7 cellular contexts compared by ENCODE assay signal in the genomic region with DNA sequence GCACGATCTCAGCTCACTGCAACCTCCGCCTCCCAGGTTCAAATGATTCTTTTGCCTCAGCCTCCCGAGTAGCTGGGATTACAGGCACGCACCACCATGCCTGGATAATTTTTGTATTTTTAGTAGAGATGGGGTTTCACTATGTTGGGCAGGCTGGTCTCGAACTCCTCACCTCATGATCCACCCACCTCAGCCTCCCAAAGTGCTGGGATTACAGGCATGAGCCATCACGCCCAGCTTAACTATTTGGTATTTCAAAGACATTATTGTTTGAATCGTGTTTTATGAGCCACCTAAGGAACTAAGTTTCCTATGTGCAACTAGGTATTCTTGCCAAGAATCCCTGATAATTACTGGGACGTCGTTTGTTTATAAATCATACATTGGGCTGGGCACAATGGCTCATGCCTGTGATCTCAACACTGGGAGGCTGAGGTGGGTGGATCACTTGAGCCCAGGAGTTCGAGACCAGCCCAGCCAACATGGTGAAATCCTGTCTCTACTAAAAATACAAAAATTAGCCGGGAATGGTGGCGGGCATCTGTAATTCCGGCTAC. TPM values are rescaled to one million over a fixed set of nuclear protein-coding genes. Genes with fewer than 3 reads are reported as not detected.
DNase-seq lines count a peak whose midpoint lies in the region; ATAC-seq and TF ChIP-seq lines count a peak whose summit lies in the region.
"Not testable (repeated sequence)": the region's sequence is repeated elsewhere in the genome, so short reads cannot be mapped to it uniquely, and the experiment has no call there.

No MANE protein-coding gene starts in this region.

- H3K27me3 ChIP-seq in BLaER1; MG63; RWPE2 (ENCODE audit: insufficient read depth, poor library complexity, severe bottlenecking); endodermal cell (ENCODE audit: control insufficient read depth, insufficient read depth, low read length, poor library complexity, severe bottlenecking); esophagus muscularis mucosa: not testable (repeated sequence)

- intact Hi-C loops in esophagus muscularis mucosa (cut with DNase I); left colon (cut with DNase I, micrococcal nuclease): not testable (repeated sequence)

- CTCF ChIA-PET in HEK293 (lab: Yijun Ruan, JAX) = interaction anchor here (0.6 to 9.9 kb wide), 2 partner anchors 12 to 60 kb away, joined by 5 to 158 read pairs; no protein-coding TSS in a partner anchor

- H3K9me3 Mint-ChIP-seq in endodermal cell = not testable (repeated sequence)

- not testable (repeated sequence) for H3K4me1 Mint-ChIP-seq in endodermal cell

- not testable (repeated sequence) for ATAC-seq in RWPE2 (ENCODE audit: low read depth)
- ATAC-seq in left colon = peak; percentile 5

- H3K4me2 ChIP-seq in BLaER1 = peak overlapping the region; percentile 60; the same call in 1 of the 2 replicates

- not testable (repeated sequence) for H3K27ac ChIP-seq in BLaER1; HEK293 (ENCODE audit: extremely low read depth, low read depth, low read length); endodermal cell (ENCODE audit: low read depth, low read length); esophagus muscularis mucosa (replicated peaks in 1 of 4)
- peak overlapping the region; percentile 86 for H3K27ac ChIP-seq in RWPE2 (ENCODE audit: poor library complexity, severe bottlenecking)

- not testable (repeated sequence) for H3K27ac Mint-ChIP-seq in endodermal cell

- H3K4me1 ChIP-seq in BLaER1 (peaks cover 28% of the 10 kb centered on the region), RWPE2 (ENCODE audit: insufficient read depth, poor library complexity, severe bottlenecking) (peaks cover 25% of the 10 kb centered on the region)
- not testable (repeated sequence) for H3K4me1 ChIP-seq in HEK293 (ENCODE audit: control insufficient read depth, insufficient read depth, low read length); endodermal cell (ENCODE audit: control insufficient read depth, insufficient read depth, low read length); esophagus muscularis mucosa

- H3K4me3 ChIP-seq in BLaER1; HEK293 (ENCODE audit: low read depth, low read length); MG63; RWPE2 (ENCODE audit: severe bottlenecking); endodermal cell (ENCODE audit: low read length); esophagus muscularis mucosa: not testable (repeated sequence)

- peaks cover 12% of the 10 kb centered on the region for H3K9me3 ChIP-seq in BLaER1
- H3K9me3 ChIP-seq in HEK293 (ENCODE audit: control insufficient read depth, insufficient read depth, low read depth, low read length); MG63; RWPE2 (ENCODE audit: severe bottlenecking); endodermal cell (ENCODE audit: control insufficient read depth, low read length); esophagus muscularis mucosa: not testable (repeated sequence)

- H3K4me3 Mint-ChIP-seq in endodermal cell = not testable (repeated sequence)

- TF ChIP-seq CTCF in HEK293 (tag by site-specific recombination; IDR thresholded peaks at IDR 0.05); RWPE2 (IDR thresholded peaks at IDR 0.05; ENCODE audit: poor library complexity, severe bottlenecking); endodermal cell (conservative IDR thresholded peaks at IDR 0.05); esophagus muscularis mucosa (IDR thresholded peaks at IDR 0.05): not testable (repeated sequence)

- not testable (repeated sequence) for H3K9ac ChIP-seq in BLaER1; endodermal cell (ENCODE audit: extremely low read depth, low read length, poor library complexity, severe bottlenecking)

- WGBS in endodermal cell (ENCODE audit: insufficient coverage in 1 of 2, insufficient read length in 1 of 2), 2 experiments = 82 to 94% methylated on average over 9 to 12 of the region's 13 CpGs
- WGBS in esophagus muscularis mucosa = 78% methylated on average over 13 of the region's 13 CpGs

- not testable (repeated sequence) for TF ChIP-seq POLR2A in esophagus muscularis mucosa (IDR thresholded peaks at IDR 0.05; ENCODE audit: low read depth)

- TF ChIP-seq EP300 in esophagus muscularis mucosa (IDR thresholded peaks at IDR 0.05) = not testable (repeated sequence)

- not testable (repeated sequence) for H3K27me3 Mint-ChIP-seq in endodermal cell (ENCODE audit: insufficient read depth)

- H3K36me3 Mint-ChIP-seq in endodermal cell (ENCODE audit: low read depth) = not testable (repeated sequence)

- DNase-seq in MG63 = peak; percentile 56
- not testable (repeated sequence) for DNase-seq in RWPE2 (ENCODE audit: low spot score); left colon
- DNase-seq in endodermal cell = peak; percentile 9
- DNase-seq in esophagus muscularis mucosa (ENCODE audit: extremely low spot score) = peak; percentile 29

- POLR2A ChIA-PET in HEK293 (lab: Yijun Ruan, JAX) = not testable (repeated sequence)

- H4K20me1 ChIP-seq in BLaER1 = not testable (repeated sequence)

- not testable (repeated sequence) for H3K36me3 ChIP-seq in BLaER1; HEK293 (ENCODE audit: control insufficient read depth in 2 of 2, insufficient read depth in 1 of 2, low read length in 2 of 2); MG63; RWPE2 (ENCODE audit: low read depth); endodermal cell (ENCODE audit: control insufficient read depth, insufficient read depth, low read length); esophagus muscularis mucosa

TF ChIP-seq in HEK293, 187 proteins besides CTCF, POLR2A, EP300 and RAD21 (continues in another document):
- TF ChIP-seq ZNF792 (tag by site-specific recombination; IDR thresholded peaks at IDR 0.05) = 0 out of 2 replicates have a peak, but pooled peaks have one; percentile 50
- TF ChIP-seq, protein P1, sequence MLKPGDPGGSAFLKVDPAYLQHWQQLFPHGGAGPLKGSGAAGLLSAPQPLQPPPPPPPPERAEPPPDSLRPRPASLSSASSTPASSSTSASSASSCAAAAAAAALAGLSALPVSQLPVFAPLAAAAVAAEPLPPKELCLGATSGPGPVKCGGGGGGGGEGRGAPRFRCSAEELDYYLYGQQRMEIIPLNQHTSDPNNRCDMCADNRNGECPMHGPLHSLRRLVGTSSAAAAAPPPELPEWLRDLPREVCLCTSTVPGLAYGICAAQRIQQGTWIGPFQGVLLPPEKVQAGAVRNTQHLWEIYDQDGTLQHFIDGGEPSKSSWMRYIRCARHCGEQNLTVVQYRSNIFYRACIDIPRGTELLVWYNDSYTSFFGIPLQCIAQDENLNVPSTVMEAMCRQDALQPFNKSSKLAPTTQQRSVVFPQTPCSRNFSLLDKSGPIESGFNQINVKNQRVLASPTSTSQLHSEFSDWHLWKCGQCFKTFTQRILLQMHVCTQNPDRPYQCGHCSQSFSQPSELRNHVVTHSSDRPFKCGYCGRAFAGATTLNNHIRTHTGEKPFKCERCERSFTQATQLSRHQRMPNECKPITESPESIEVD (tag by site-specific recombination; IDR thresholded peaks at IDR 0.05) = peak; percentile 68
- TF ChIP-seq, protein P2, sequence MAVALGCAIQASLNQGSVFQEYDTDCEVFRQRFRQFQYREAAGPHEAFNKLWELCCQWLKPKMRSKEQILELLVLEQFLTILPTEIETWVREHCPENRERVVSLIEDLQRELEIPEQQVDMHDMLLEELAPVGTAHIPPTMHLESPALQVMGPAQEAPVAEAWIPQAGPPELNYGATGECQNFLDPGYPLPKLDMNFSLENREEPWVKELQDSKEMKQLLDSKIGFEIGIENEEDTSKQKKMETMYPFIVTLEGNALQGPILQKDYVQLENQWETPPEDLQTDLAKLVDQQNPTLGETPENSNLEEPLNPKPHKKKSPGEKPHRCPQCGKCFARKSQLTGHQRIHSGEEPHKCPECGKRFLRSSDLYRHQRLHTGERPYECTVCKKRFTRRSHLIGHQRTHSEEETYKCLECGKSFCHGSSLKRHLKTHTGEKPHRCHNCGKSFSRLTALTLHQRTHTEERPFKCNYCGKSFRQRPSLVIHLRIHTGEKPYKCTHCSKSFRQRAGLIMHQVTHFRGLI (tag by site-specific recombination; IDR thresholded peaks at IDR 0.05) = peak; percentile 40; the same call in 1 of the 2 replicates
- TF ChIP-seq FEZF1 (tag by site-specific recombination; IDR thresholded peaks at IDR 0.05) = peak; percentile 19; the same call in 1 of the 2 replicates
- 0 out of 2 replicates have a peak, but pooled peaks have one; percentile 31 for TF ChIP-seq ZBTB8A (tag by site-specific recombination; IDR thresholded peaks at IDR 0.05)
- 0 out of 2 replicates have a peak, but pooled peaks have one; percentile 15 for TF ChIP-seq ZNF335 (tag by site-specific recombination; conservative IDR thresholded peaks at IDR 0.05)
- TF ChIP-seq, protein P3, sequence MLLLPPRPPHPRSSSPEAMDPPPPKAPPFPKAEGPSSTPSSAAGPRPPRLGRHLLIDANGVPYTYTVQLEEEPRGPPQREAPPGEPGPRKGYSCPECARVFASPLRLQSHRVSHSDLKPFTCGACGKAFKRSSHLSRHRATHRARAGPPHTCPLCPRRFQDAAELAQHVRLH (tag by site-specific recombination; IDR thresholded peaks at IDR 0.05) = 0 out of 2 replicates have a peak, but pooled peaks have one; percentile 46
- peak; percentile 88 for TF ChIP-seq SP7 (tag by site-specific recombination; IDR thresholded peaks at IDR 0.05)
- TF ChIP-seq KLF1 (tag by site-specific recombination; IDR thresholded peaks at IDR 0.05) = peak; percentile 92

RNA-seq across cellular contexts. Expression of a gene that starts 15.8 kb away (rescaled TPM):
- total RNA-seq in MG63 (2014; rRNA removed; shearing (Covaris generic); ENCODE audit: low replicate concordance) = 33.9 and 37.0 TPM in 2 replicates
- total RNA-seq in endodermal cell = 10 to 100 TPM in 1 of 2 donors, 1 to 10 TPM in 1; 7.8 to 15.3 TPM
- polyA plus RNA-seq in endodermal cell (2013, experiment 1 of 2) = 4.9 TPM
- polyA plus RNA-seq in endodermal cell (2013, experiment 2 of 2) = 6.2 TPM
- total RNA-seq in esophagus muscularis mucosa = 10 to 100 TPM; 32.1 to 52.3 (median 39.5) TPM
- 10 to 100 TPM; 22.1 to 46.5 TPM for total RNA-seq in left colon

RNA-seq across cellular contexts. Expression of a gene that starts 38.9 kb away (rescaled TPM):
- total RNA-seq in MG63 (2014; rRNA removed; shearing (Covaris generic); ENCODE audit: low replicate concordance) = 183 and 206 TPM in 2 replicates
- total RNA-seq in endodermal cell = 10 to 100 TPM; 88.9 to 93.3 TPM
- polyA plus RNA-seq in endodermal cell (2013, experiment 1 of 2) = 133 TPM
- polyA plus RNA-seq in endodermal cell (2013, experiment 2 of 2) = 130 TPM
- total RNA-seq in esophagus muscularis mucosa = 10 to 100 TPM; 28.7 to 51.6 (median 38.8) TPM
- 10 to 100 TPM; 74.0 to 90.1 TPM for total RNA-seq in left colon
